ENCODE assay signal across 26 cellular contexts in the genomic region with DNA sequence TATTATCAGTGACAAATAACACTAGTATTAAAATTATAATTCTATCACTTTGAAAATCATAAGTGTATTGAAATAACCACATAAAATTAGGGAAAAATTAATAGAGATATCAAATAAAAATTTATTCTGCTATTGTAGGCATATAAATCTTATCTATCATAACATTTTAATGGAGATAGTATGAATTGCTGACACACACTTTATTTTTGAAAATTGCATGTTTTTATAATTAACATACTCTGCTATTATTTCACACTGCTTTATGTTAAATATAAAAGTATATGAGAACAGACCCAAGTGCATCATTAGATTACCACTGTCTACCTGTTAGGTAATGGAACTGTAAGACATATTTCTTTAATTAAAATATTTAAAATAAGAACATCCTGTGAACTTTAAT.
"Had no signal": no experiment of that assay in that cellular context is flagged by ENCODE, and none has a peak within 500 bp of the region (broad histone marks: within the 10 kb centered on the region; RNA-seq: fewer than 3 reads in every experiment).

No MANE protein-coding gene starts in this region.

- H3K27me3 ChIP-seq: colonic mucosa, esophagus squamous epithelium, gastrocnemius medialis, heart right ventricle, left lung had no signal

- DNase-seq: colonic mucosa; cortex of kidney; effector CD8-positive, alpha-beta T cell; effector memory CD8-positive, alpha-beta T cell; endodermal cell; erythroblast; esophagus squamous epithelium; foreskin fibroblast; foreskin melanocyte; gastrocnemius medialis; glutamatergic neuron; head of caudate nucleus; heart right ventricle; hippocampal formation; left cardiac atrium; left lung; left ventricle myocardium superior; mammary epithelial cell; mesendoderm; midbrain had no signal

- FAIRE-seq: endometrium, islet of Langerhans, keratinocyte had no signal

- ATAC-seq: effector memory CD8-positive, alpha-beta T cell; esophagus mucosa; gastrocnemius medialis; heart right ventricle; left cardiac atrium; left lung; left ventricle myocardium superior had no signal

- H3K9me3 ChIP-seq: esophagus squamous epithelium, gastrocnemius medialis, heart right ventricle, left lung had no signal

- H3K36me3 ChIP-seq: colonic mucosa, esophagus squamous epithelium, gastrocnemius medialis, heart right ventricle, left lung had no signal

- H3K27ac ChIP-seq: colonic mucosa, epithelial cell of prostate, esophagus squamous epithelium, gastrocnemius medialis, heart right ventricle, left lung had no signal

- H3K4me3 ChIP-seq: colonic mucosa, esophagus squamous epithelium, gastrocnemius medialis, heart right ventricle, left lung, lung had no signal

- H3K4me1 ChIP-seq: colonic mucosa, esophagus squamous epithelium, gastrocnemius medialis, heart right ventricle, left lung had no signal
